Comparison of ENCODE assay signal across 1 cellular context in the genomic region with DNA sequence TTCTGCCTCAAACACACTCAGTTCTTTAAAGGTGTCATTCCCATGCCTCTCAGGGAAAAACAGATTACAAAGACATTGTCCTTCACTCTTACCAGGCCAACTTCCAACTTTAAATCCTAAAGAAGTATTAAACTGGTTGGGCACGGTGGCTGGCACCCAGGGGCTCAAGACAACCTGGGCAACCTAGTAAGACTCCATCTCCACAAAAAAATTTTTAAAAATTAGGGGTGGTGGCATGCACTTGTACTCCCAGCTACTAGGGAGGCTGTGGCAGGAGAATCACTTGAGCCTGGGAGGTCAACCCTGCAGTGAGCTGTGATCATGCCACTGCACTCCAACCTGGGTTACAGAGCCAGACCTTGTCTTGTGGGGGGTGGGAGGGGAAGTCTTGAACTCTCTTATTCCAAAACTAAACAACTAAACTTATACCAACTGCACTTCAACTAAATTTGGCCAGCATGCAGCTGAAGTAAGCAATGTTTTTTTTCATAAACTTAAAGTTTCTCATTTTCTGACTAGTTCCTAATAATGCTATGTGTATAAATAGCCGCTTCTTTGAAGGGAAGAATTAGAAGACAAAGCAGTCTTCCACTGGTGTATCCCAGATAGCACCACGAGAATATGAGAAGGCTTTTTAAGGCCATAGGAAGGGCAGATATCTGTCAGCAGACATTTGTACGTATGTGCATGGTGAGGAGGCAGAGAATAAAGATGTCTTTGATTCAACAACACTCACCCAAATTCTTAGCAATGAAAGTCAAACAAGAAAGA.
TF ChIP-seq lines count a peak whose summit lies in the region.

No MANE protein-coding gene starts in this region.

TF ChIP-seq in K562, 482 proteins besides CTCF, POLR2A, EP300 and RAD21:
- TF ChIP-seq, protein P1, sequence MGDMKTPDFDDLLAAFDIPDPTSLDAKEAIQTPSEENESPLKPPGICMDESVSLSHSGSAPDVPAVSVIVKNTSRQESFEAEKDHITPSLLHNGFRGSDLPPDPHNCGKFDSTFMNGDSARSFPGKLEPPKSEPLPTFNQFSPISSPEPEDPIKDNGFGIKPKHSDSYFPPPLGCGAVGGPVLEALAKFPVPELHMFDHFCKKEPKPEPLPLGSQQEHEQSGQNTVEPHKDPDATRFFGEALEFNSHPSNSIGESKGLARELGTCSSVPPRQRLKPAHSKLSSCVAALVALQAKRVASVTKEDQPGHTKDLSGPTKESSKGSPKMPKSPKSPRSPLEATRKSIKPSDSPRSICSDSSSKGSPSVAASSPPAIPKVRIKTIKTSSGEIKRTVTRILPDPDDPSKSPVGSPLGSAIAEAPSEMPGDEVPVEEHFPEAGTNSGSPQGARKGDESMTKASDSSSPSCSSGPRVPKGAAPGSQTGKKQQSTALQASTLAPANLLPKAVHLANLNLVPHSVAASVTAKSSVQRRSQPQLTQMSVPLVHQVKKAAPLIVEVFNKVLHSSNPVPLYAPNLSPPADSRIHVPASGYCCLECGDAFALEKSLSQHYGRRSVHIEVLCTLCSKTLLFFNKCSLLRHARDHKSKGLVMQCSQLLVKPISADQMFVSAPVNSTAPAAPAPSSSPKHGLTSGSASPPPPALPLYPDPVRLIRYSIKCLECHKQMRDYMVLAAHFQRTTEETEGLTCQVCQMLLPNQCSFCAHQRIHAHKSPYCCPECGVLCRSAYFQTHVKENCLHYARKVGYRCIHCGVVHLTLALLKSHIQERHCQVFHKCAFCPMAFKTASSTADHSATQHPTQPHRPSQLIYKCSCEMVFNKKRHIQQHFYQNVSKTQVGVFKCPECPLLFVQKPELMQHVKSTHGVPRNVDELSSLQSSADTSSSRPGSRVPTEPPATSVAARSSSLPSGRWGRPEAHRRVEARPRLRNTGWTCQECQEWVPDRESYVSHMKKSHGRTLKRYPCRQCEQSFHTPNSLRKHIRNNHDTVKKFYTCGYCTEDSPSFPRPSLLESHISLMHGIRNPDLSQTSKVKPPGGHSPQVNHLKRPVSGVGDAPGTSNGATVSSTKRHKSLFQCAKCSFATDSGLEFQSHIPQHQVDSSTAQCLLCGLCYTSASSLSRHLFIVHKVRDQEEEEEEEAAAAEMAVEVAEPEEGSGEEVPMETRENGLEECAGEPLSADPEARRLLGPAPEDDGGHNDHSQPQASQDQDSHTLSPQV (IDR thresholded peaks at IDR 0.05) = 0 out of 2 replicates have a peak, but pooled peaks have one; percentile 49
- TF ChIP-seq, protein P2, sequence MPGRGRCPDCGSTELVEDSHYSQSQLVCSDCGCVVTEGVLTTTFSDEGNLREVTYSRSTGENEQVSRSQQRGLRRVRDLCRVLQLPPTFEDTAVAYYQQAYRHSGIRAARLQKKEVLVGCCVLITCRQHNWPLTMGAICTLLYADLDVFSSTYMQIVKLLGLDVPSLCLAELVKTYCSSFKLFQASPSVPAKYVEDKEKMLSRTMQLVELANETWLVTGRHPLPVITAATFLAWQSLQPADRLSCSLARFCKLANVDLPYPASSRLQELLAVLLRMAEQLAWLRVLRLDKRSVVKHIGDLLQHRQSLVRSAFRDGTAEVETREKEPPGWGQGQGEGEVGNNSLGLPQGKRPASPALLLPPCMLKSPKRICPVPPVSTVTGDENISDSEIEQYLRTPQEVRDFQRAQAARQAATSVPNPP (IDR thresholded peaks at IDR 0.05; ENCODE audit: borderline replicate concordance, insufficient read depth, insufficient read length) = no peak
